ENCODE assay signal across 11 cellular contexts in the genomic region with DNA sequence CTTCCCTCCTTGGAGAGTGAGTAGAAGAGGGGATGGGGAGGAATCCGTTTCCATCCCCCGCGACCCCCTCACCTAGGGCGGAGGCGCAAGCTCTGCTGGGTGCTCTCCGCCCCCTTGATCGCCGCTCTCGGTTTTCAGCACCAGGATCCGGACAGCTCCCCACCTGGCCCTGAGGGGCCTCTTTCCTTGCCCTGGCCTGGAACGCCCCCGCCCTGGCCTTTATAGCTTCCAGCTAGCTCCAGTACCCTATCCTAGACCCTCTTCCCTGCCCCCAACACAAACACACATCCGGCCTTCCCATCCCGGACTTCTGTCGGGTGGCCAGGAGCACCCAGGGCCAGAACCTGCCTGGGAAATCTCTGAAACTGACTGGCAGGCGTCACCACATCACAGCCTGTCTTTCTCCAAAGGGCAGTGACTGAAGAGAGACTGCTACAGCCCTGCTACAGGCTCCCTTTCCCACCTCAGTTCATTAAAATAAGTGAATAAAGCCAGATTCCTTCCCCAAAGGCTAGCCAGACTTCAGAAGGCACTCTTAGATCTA.
DNase-seq lines count a peak whose midpoint lies in the region; ATAC-seq and TF ChIP-seq lines count a peak whose summit lies in the region.
"Had no signal": no experiment of that assay in that cellular context is flagged by ENCODE, and none has a peak within 500 bp of the region (broad histone marks: within the 10 kb centered on the region; RNA-seq: fewer than 3 reads in every experiment).

No MANE protein-coding gene starts in this region.

- peaks cover 5% of the 10 kb centered on the region for H3K36me3 Mint-ChIP-seq in neural progenitor cell

- H3K9me3 Mint-ChIP-seq in neural progenitor cell = peaks cover 5% of the 10 kb centered on the region

- H3K27me3 Mint-ChIP-seq in neural progenitor cell (ENCODE audit: insufficient read depth, low read depth) = peaks cover 56% of the 10 kb centered on the region

- no peak for ATAC-seq in HG03159 (IDR thresholded peaks at IDR 0.05; ENCODE audit: unreplicated experiment)

- H2AFZ ChIP-seq in neural progenitor cell (replicated peaks) = no peak overlapping the region

- H3K36me3 ChIP-seq in ES-I3 (ENCODE audit: insufficient read depth, low read length) = no peaks in the 10 kb centered on the region
- no peaks in the 10 kb centered on the region for H3K36me3 ChIP-seq in NT2/D1 (ENCODE audit: insufficient read depth, insufficient read length, low read length)
- H3K36me3 ChIP-seq in neural progenitor cell = no peaks in the 10 kb centered on the region
- H3K36me3 ChIP-seq: sigmoid colon, thoracic aorta had no signal

- DNase-seq in NT2/D1 (ENCODE audit: low read depth, low spot score) (peak; percentile 78), epithelial cell of esophagus (ENCODE audit: low read depth) (peak; percentile 39), neural progenitor cell (ENCODE audit: low spot score) (peak; percentile 92), NOMO-1 treated with DMSO at 0.1 percent for 48 hours (lab: John Stamatoyannopoulos, UW; ENCODE audit: unreplicated experiment) (no peak), SHP77 (lab: John Stamatoyannopoulos, UW) (no peak)
- DNase-seq: effector CD4-positive, alpha-beta T cell; sigmoid colon; SW 1271 had no signal

- TF ChIP-seq CTCF in epithelial cell of esophagus (IDR thresholded peaks at IDR 0.05; ENCODE audit: insufficient read depth, low read depth, low read length, missing control alignments) (no peak), neural progenitor cell (IDR thresholded peaks at IDR 0.05) (no peak)

- peaks cover 16% of the 10 kb centered on the region for H3K4me1 Mint-ChIP-seq in neural progenitor cell

- no peak overlapping the region for H3K27ac ChIP-seq in neural progenitor cell
- H3K27ac ChIP-seq: sigmoid colon, thoracic aorta had no signal

- H3K4me3 ChIP-seq in NT2/D1 (ENCODE audit: insufficient read length, low read depth) (peak overlapping the region; percentile 51), epithelial cell of esophagus (ENCODE audit: low read length) (no peak overlapping the region), neural progenitor cell (peak overlapping the region; percentile 24)

- H3K9me3 ChIP-seq in ES-I3 (ENCODE audit: control insufficient read depth, insufficient read depth, low read length) = no peaks in the 10 kb centered on the region
- no peaks in the 10 kb centered on the region for H3K9me3 ChIP-seq in NT2/D1 (ENCODE audit: insufficient read depth, low read length)
- H3K9me3 ChIP-seq in neural progenitor cell (ENCODE audit: low read depth) = no peaks in the 10 kb centered on the region
- H3K9me3 ChIP-seq: sigmoid colon, thoracic aorta had no signal

- peaks cover 8% of the 10 kb centered on the region for H3K4me1 ChIP-seq in ES-I3 (ENCODE audit: insufficient read depth, low read length)
- peaks cover 6% of the 10 kb centered on the region for H3K4me1 ChIP-seq in NT2/D1 (ENCODE audit: insufficient read depth, insufficient read length)
- H3K4me1 ChIP-seq in neural progenitor cell = peaks cover 10% of the 10 kb centered on the region

- peak overlapping the region; percentile 77 for H3K4me3 Mint-ChIP-seq in neural progenitor cell

- H3K27me3 ChIP-seq in NT2/D1 (ENCODE audit: insufficient read depth, insufficient read length) (peaks cover 65% of the 10 kb centered on the region), neural progenitor cell (peaks cover 95% of the 10 kb centered on the region)

- peak overlapping the region; percentile 98 for H3K4me2 ChIP-seq in neural progenitor cell

- peaks cover 4% of the 10 kb centered on the region for H3F3A ChIP-seq in neural progenitor cell (ENCODE audit: low read depth)

- no peak overlapping the region for H3K27ac Mint-ChIP-seq in neural progenitor cell

- no peaks in the 10 kb centered on the region for H3K79me2 ChIP-seq in neural progenitor cell (ENCODE audit: low read depth)

- H3K9ac ChIP-seq in ES-I3 (ENCODE audit: low read depth, low read length) (peak overlapping the region; percentile 37; the same call in 1 of the 2 replicates), NT2/D1 (ENCODE audit: insufficient read length, low read depth) (no peak overlapping the region), neural progenitor cell (no peak overlapping the region)

- H4K20me1 ChIP-seq in neural progenitor cell (ENCODE audit: low read depth) = peaks cover 44% of the 10 kb centered on the region

Comparison
In these comparisons a context has a peak if more than half of its experiments do, and no peak if none do; other contexts are left out.
1. DNase-seq: peak in NT2/D1 (single experiment), epithelial cell of esophagus (single experiment) and neural progenitor cell (single experiment); none in NOMO-1 treated with DMSO at 0.1 percent for 48 hours (single experiment) and SHP77 (0 of 2).